Comparison of ENCODE assay signal across 16 cellular contexts in the genomic region with DNA sequence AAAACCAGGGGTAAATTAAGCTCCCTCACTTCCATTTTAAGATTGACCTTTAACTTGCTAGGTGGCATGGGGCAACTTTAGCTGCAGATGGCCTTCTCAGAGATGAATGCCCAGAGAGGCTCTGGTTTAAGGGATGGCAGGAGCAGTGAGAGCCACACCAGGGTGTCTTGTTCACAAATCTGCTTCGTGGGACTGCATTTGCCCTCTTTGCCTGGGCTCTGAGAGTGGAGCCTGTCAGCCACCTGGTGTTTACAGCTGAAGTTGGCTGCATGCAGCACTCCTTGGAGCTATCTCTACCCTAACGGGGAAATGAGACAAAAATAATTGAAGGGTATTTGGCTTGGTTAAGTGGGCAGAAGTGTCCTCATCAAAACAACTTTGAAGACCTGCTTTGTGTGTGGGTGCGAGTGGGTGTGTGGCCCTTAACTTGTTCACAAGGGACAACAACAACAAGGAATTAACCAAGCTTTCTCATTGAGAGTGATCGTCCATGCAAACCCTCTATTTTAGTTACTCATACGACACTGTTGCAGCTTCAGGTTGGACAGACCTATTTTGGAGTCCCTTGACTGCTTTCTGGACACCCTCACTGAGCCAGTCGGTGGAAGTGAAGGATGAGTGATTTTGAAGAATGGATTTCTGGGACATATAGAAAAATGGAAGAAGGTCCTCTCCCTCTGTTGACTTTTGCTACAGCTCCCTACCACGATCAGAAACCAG. TPM values are rescaled to one million over a fixed set of nuclear protein-coding genes. Genes with fewer than 3 reads are reported as not detected.
DNase-seq lines count a peak whose midpoint lies in the region; ATAC-seq and TF ChIP-seq lines count a peak whose summit lies in the region.
"Had no signal": no experiment of that assay in that cellular context is flagged by ENCODE, and none has a peak within 500 bp of the region (broad histone marks: within the 10 kb centered on the region; RNA-seq: fewer than 3 reads in every experiment).

No MANE protein-coding gene starts in this region.

- POLR2A ChIA-PET in WTC11 (lab: Charles Lee): no interaction called here

- H3K4me2 ChIP-seq in GM23248 (ENCODE audit: unreplicated experiment): no peak overlapping the region

- no peak overlapping the region for H3K9ac ChIP-seq in GM23248

- TF ChIP-seq CTCF in WTC11 (IDR thresholded peaks at IDR 0.05): no peak
- TF ChIP-seq CTCF in neutrophil (IDR thresholded peaks at IDR 0.05): no peak

- WGBS in GM23248 (ENCODE audit: low coverage in 1 of 2, low lambda C conversion rate in 2 of 2, missing lambda C conversion rate in 2 of 2), 2 experiments: 91 to 93% methylated on average over 7 of the region's 7 CpGs

- no peaks in the 10 kb centered on the region for H3K27me3 Mint-ChIP-seq in WTC11 (ENCODE audit: low read depth)
- H3K27me3 Mint-ChIP-seq: activated naive CD8-positive, alpha-beta T cell had no signal

- no peak overlapping the region for H3K4me3 Mint-ChIP-seq in WTC11
- H3K4me3 Mint-ChIP-seq: activated naive CD8-positive, alpha-beta T cell; nephron; T-helper 1 cell treated with Interleukin-12 subunit alpha and Interleukin-12 subunit beta and Interleukin-4 antibody, amounts not matched to agents 30 μg/mL and 1 μg/mL, for 36 hours had no signal

- H3K9me3 ChIP-seq in neutrophil (no peaks in the 10 kb centered on the region), GM23248 (ENCODE audit: low read depth) (no peaks in the 10 kb centered on the region)
- H3K9me3 ChIP-seq: suprapubic skin had no signal

- no peaks in the 10 kb centered on the region for H3K36me3 Mint-ChIP-seq in WTC11

- no peak overlapping the region; the same call in 1 of the 2 replicates for H3K27ac Mint-ChIP-seq in WTC11
- H3K27ac Mint-ChIP-seq: activated naive CD8-positive, alpha-beta T cell; T-helper 1 cell treated with Interleukin-12 subunit alpha and Interleukin-12 subunit beta and Interleukin-4 antibody, amounts not matched to agents 30 μg/mL and 1 μg/mL, for 36 hours had no signal

- no peaks in the 10 kb centered on the region for H3K9me2 ChIP-seq in GM23248 (ENCODE audit: insufficient read depth)

- H3K36me3 ChIP-seq in neutrophil: no peaks in the 10 kb centered on the region
- no peaks in the 10 kb centered on the region for H3K36me3 ChIP-seq in GM23248 (ENCODE audit: low read depth)
- H3K36me3 ChIP-seq: suprapubic skin had no signal

- H4K20me1 ChIP-seq in GM23248 (ENCODE audit: insufficient read depth): no peaks in the 10 kb centered on the region

- H3K79me2 ChIP-seq in GM23248 (ENCODE audit: insufficient read depth): peaks cover 57% of the 10 kb centered on the region

- H3K9me3 Mint-ChIP-seq in WTC11: no peaks in the 10 kb centered on the region
- H3K9me3 Mint-ChIP-seq: nephron; T-helper 1 cell treated with Interleukin-12 subunit alpha and Interleukin-12 subunit beta and Interleukin-4 antibody, amounts not matched to agents 30 μg/mL and 1 μg/mL, for 36 hours had no signal

- peaks cover 7 to 8% of the 10 kb centered on the region in 2 experiments for H3K4me1 ChIP-seq in neutrophil (ENCODE audit: control insufficient read depth in 1 of 2, insufficient read depth in 1 of 2, low read depth in 1 of 2, low read length in 1 of 2)
- H3K4me1 ChIP-seq in GM23248 (ENCODE audit: insufficient read depth): peaks cover 31% of the 10 kb centered on the region

- in situ Hi-C loops in GM23248 (cut with MboI): loop anchor here (10.0 to 25.0 kb wide), 2 partner anchors 512 to 614 kb away; no protein-coding TSS in a partner anchor

- no peak overlapping the region for H3K4me3 ChIP-seq in neutrophil (ENCODE audit: low read depth in 1 of 2, low read length in 1 of 2)
- no peak overlapping the region for H3K4me3 ChIP-seq in GM23248
- H3K4me3 ChIP-seq: suprapubic skin had no signal

- peak; percentile 75 for ATAC-seq in GM18868 (IDR thresholded peaks at IDR 0.05; ENCODE audit: unreplicated experiment)
- ATAC-seq in HG03442 (IDR thresholded peaks at IDR 0.05; ENCODE audit: unreplicated experiment): peak; percentile 63
- ATAC-seq in WTC11: peak; percentile 57

- H3K4me1 Mint-ChIP-seq in WTC11: peaks cover 36% of the 10 kb centered on the region

- CTCF ChIA-PET in WTC11 (lab: Charles Lee): interaction anchor here (0.6 to 2.2 kb wide), 8 partner anchors 10 to 622 kb away, joined by 3 to 10 read pairs (median 4); no protein-coding TSS in a partner anchor

- H3F3A ChIP-seq in GM23248 (ENCODE audit: insufficient read depth): peaks cover 31% of the 10 kb centered on the region; the same call in 1 of the 2 replicates

- H3K27me3 ChIP-seq in neutrophil (no peaks in the 10 kb centered on the region), GM23248 (replicated peaks; ENCODE audit: insufficient read depth) (no peaks in the 10 kb centered on the region)
- H3K27me3 ChIP-seq: suprapubic skin had no signal

- DNase-seq in WTC11 (ENCODE audit: low spot score): no peak
- no peak for DNase-seq in GM23248
- DNase-seq in germinal center (ENCODE audit: low spot score): no peak
- DNase-seq in pons (ENCODE audit: low spot score): no peak
- DNase-seq: activated CD4-positive, alpha-beta T cell treated with anti-CD3 and anti-CD28 coated beads for 1 hour; GDM1; glutamatergic neuron; small intestine had no signal

- H2AFZ ChIP-seq in GM23248: no peak overlapping the region

- H3K27ac ChIP-seq in neutrophil: peak overlapping the region; percentile 16
- no peak overlapping the region for H3K27ac ChIP-seq in GM23248
- H3K27ac ChIP-seq: C4-2B, suprapubic skin had no signal

TF ChIP-seq in WTC11, 78 proteins besides CTCF, POLR2A, EP300 and RAD21 (continues in another document):
- TF ChIP-seq ESRRA (CRISPR knock-in tag; IDR thresholded peaks at IDR 0.05; ENCODE audit: borderline replicate concordance) (no peak), ELF4 (CRISPR knock-in tag; IDR thresholded peaks at IDR 0.05; ENCODE audit: low read depth) (no peak), NR3C1 (CRISPR knock-in tag; conservative IDR thresholded peaks at IDR 0.05; ENCODE audit: low read depth) (no peak), TEAD1 (CRISPR knock-in tag; IDR thresholded peaks at IDR 0.05) (no peak), NFE2L1 (CRISPR knock-in tag; IDR thresholded peaks at IDR 0.05) (no peak)
- TF ChIP-seq, protein P1, sequence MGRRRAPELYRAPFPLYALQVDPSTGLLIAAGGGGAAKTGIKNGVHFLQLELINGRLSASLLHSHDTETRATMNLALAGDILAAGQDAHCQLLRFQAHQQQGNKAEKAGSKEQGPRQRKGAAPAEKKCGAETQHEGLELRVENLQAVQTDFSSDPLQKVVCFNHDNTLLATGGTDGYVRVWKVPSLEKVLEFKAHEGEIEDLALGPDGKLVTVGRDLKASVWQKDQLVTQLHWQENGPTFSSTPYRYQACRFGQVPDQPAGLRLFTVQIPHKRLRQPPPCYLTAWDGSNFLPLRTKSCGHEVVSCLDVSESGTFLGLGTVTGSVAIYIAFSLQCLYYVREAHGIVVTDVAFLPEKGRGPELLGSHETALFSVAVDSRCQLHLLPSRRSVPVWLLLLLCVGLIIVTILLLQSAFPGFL (CRISPR knock-in tag; IDR thresholded peaks at IDR 0.05; ENCODE audit: borderline replicate concordance): no peak
- TF ChIP-seq, protein P2, sequence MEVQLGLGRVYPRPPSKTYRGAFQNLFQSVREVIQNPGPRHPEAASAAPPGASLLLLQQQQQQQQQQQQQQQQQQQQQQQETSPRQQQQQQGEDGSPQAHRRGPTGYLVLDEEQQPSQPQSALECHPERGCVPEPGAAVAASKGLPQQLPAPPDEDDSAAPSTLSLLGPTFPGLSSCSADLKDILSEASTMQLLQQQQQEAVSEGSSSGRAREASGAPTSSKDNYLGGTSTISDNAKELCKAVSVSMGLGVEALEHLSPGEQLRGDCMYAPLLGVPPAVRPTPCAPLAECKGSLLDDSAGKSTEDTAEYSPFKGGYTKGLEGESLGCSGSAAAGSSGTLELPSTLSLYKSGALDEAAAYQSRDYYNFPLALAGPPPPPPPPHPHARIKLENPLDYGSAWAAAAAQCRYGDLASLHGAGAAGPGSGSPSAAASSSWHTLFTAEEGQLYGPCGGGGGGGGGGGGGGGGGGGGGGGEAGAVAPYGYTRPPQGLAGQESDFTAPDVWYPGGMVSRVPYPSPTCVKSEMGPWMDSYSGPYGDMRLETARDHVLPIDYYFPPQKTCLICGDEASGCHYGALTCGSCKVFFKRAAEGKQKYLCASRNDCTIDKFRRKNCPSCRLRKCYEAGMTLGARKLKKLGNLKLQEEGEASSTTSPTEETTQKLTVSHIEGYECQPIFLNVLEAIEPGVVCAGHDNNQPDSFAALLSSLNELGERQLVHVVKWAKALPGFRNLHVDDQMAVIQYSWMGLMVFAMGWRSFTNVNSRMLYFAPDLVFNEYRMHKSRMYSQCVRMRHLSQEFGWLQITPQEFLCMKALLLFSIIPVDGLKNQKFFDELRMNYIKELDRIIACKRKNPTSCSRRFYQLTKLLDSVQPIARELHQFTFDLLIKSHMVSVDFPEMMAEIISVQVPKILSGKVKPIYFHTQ (CRISPR knock-in tag; IDR thresholded peaks at IDR 0.05): no peak
- TF ChIP-seq, protein P3, sequence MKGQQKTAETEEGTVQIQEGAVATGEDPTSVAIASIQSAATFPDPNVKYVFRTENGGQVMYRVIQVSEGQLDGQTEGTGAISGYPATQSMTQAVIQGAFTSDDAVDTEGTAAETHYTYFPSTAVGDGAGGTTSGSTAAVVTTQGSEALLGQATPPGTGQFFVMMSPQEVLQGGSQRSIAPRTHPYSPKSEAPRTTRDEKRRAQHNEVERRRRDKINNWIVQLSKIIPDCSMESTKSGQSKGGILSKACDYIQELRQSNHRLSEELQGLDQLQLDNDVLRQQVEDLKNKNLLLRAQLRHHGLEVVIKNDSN (CRISPR knock-in tag; IDR thresholded peaks at IDR 0.05): no peak
- TF ChIP-seq, protein P4, sequence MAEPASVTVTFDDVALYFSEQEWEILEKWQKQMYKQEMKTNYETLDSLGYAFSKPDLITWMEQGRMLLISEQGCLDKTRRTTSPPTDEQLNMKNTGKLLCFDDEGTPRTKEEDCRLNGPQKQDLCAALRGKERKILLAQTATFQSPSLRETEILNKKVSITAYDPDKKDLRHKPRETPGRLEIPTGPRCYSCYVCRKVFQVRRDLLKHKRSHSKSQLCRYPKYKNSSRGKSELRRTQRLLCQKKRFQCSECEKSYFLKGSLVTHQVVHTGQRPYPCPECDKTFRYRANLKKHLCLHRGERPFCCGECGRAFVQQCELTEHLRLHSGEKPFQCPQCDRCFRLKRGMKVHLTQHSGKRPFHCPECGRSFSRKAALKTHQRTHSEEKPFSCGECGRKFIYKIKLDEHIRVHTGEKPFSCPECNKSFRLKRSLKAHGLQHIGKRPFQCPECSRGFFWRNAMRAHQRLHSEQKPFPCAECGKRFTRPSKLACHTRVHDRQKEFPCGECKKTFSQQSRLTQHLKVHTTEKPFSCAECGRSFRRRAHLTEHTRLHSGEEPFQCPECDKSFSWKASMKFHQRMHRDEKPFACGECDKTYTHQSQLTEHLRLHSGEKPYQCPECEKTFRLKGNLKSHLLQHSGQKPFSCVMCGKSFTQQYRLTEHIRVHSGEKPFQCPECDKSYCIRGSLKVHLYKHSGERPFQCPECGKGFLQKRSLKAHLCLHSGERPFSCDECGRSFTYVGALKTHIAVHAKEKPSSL (CRISPR knock-in tag; conservative IDR thresholded peaks at IDR 0.05): no peak

RNA-seq across cellular contexts. Expression of gene PGM1, which starts 29.8 kb away (rescaled TPM):
- 111 to 146 TPM (median 143 TPM) in 3 replicates for total RNA-seq in WTC11 (2021)
- total RNA-seq in GM23248 (2014; rRNA removed; shearing (Covaris generic)): 118 and 128 TPM in 2 replicates
- polyA plus RNA-seq in GM23248 (2016; fragmentation: Nextera tagmentation; extraction: Ambion mirVana): 118 and 123 TPM in 2 replicates
